Comparison of ENCODE assay signal across 8 cellular contexts in the genomic region with DNA sequence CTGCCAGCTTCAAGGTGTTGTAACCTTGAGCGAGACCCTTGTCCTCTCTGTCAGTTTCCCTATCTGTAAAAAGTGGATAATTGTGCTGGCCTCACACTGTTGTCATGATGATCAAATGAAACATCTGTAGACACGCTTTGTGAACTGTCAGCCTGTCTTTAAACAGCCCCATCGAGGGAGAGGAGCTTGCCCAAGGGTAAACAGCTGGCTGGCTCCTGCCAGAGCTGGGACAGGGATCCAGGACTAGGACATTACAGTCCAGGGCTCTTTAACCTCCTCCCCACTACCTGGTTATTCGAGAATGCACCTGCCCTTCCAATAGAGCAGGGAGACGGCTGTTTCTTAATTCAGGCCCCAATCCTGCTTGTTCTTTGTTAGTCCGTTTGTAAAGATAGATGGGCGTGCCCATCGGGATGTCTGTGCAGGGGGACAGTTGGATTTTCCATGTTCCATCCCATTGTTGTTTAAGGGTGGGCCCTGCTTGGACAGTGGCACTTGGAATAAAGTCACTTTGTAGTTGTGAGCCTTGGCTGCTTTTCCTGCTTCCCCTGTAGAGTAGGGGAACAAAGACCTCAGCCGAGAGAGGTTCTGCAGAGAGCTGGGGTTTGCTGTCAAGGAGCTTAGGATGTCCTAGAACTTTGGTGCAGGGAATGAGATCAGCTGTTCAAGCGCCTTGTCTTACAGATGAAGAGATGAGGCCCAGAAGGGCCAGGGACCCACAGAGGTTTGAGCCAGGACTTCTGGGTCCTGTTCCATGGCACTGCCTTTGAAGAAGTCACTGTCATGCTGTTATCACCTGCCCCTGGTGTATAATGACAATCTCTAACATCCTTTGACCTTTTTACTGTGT.
DNase-seq lines count a peak whose midpoint lies in the region; ATAC-seq lines count a peak whose summit lies in the region.

No MANE protein-coding gene starts in this region.

- peak overlapping the region; percentile 88 for H3K4me3 Mint-ChIP-seq in activated T-helper 2 cell treated with anti-CD3 and anti-CD28 coated beads, Interferon-gamma antibody, Interleukin-2, Interleukin-4, amounts not matched to agents 10 μg/mL and 5 μg/mL and 100 μg/mL, durations not matched to agents 14 hours and 24 hours and 36 hours (ENCODE audit: low read depth)
- H3K4me3 Mint-ChIP-seq in stimulated activated naive CD8-positive, alpha-beta T cell treated with anti-CD3 and anti-CD28 coated beads, Interleukin-15, amount 100 ng/mL, for 72 hours: peak overlapping the region; percentile 95 to 97

- no peak for ATAC-seq in stimulated activated naive CD8-positive, alpha-beta T cell treated with anti-CD3 and anti-CD28 coated beads, Interleukin-15, amount 100 ng/mL, for 72 hours
- ATAC-seq in GM19395 (IDR thresholded peaks at IDR 0.05; ENCODE audit: unreplicated experiment) (no peak), GM21526 (IDR thresholded peaks at IDR 0.05; ENCODE audit: low FRiP score, unreplicated experiment) (no peak)

- H3K9me3 ChIP-seq in iPS-18c (ENCODE audit: control insufficient read depth, insufficient read depth, low read length): no peaks in the 10 kb centered on the region

- peak overlapping the region; percentile 21 for H3K27ac Mint-ChIP-seq in activated T-helper 2 cell treated with anti-CD3 and anti-CD28 coated beads, Interferon-gamma antibody, Interleukin-2, Interleukin-4, amounts not matched to agents 10 μg/mL and 5 μg/mL and 100 μg/mL, durations not matched to agents 14 hours and 24 hours and 36 hours
- H3K27ac Mint-ChIP-seq in stimulated activated naive CD8-positive, alpha-beta T cell treated with anti-CD3 and anti-CD28 coated beads, Interleukin-15, amount 100 ng/mL, for 72 hours: no peak overlapping the region

- peak overlapping the region; percentile 86; the same call in 1 of the 2 replicates for H3K4me3 ChIP-seq in iPS-18c (ENCODE audit: insufficient read depth, low read depth, low read length)

- no peaks in the 10 kb centered on the region for H3K9me3 Mint-ChIP-seq in activated T-helper 2 cell treated with anti-CD3 and anti-CD28 coated beads, Interferon-gamma antibody, Interleukin-2, Interleukin-4, amounts not matched to agents 10 μg/mL and 5 μg/mL and 100 μg/mL, durations not matched to agents 14 hours and 24 hours and 36 hours
- H3K9me3 Mint-ChIP-seq in stimulated activated naive CD8-positive, alpha-beta T cell treated with anti-CD3 and anti-CD28 coated beads, Interleukin-15, amount 100 ng/mL, for 72 hours: no peaks in the 10 kb centered on the region

- DNase-seq in DMS53 (lab: John Stamatoyannopoulos, UW) (peak; percentile 50), DMS53 treated with DMSO at 0.1 percent for 48 hours (lab: John Stamatoyannopoulos, UW; ENCODE audit: unreplicated experiment) (no peak), head of caudate nucleus (no peak)
- no peak for DNase-seq in activated T-helper 2 cell treated with anti-CD3 and anti-CD28 coated beads, Interferon-gamma antibody, Interleukin-2, Interleukin-4, amounts not matched to agents 10 μg/mL and 5 μg/mL and 100 μg/mL, durations not matched to agents 14 hours and 24 hours and 36 hours (ENCODE audit: low spot score)
- no peak for DNase-seq in stimulated activated naive CD8-positive, alpha-beta T cell treated with anti-CD3 and anti-CD28 coated beads, Interleukin-15, amount 100 ng/mL, for 72 hours

- intact Hi-C loops in activated T-helper 2 cell treated with anti-CD3 and anti-CD28 coated beads, Interferon-gamma antibody, Interleukin-2, Interleukin-4, amounts not matched to agents 10 μg/mL and 5 μg/mL and 100 μg/mL, durations not matched to agents 14 hours and 24 hours and 36 hours (cut with micrococcal nuclease): loop anchor here (2.0 kb wide), 2 partner anchors 29 to 55 kb away; no protein-coding TSS in a partner anchor
- intact Hi-C loops in head of caudate nucleus (cut with DNase I): loop anchor here (10.0 kb wide), 1 partner anchor 141 kb away; a partner anchor contains a TSS

- H3K27me3 Mint-ChIP-seq in activated T-helper 2 cell treated with anti-CD3 and anti-CD28 coated beads, Interferon-gamma antibody, Interleukin-2, Interleukin-4, amounts not matched to agents 10 μg/mL and 5 μg/mL and 100 μg/mL, durations not matched to agents 14 hours and 24 hours and 36 hours (ENCODE audit: low read depth): no peaks in the 10 kb centered on the region
- no peaks in the 10 kb centered on the region for H3K27me3 Mint-ChIP-seq in stimulated activated naive CD8-positive, alpha-beta T cell treated with anti-CD3 and anti-CD28 coated beads, Interleukin-15, amount 100 ng/mL, for 72 hours

- H3K4me1 Mint-ChIP-seq in activated T-helper 2 cell treated with anti-CD3 and anti-CD28 coated beads, Interferon-gamma antibody, Interleukin-2, Interleukin-4, amounts not matched to agents 10 μg/mL and 5 μg/mL and 100 μg/mL, durations not matched to agents 14 hours and 24 hours and 36 hours (ENCODE audit: low read depth): peaks cover 63% of the 10 kb centered on the region
- H3K4me1 Mint-ChIP-seq in stimulated activated naive CD8-positive, alpha-beta T cell treated with anti-CD3 and anti-CD28 coated beads, Interleukin-15, amount 100 ng/mL, for 72 hours: peaks cover 75% of the 10 kb centered on the region

- H3K36me3 Mint-ChIP-seq in activated T-helper 2 cell treated with anti-CD3 and anti-CD28 coated beads, Interferon-gamma antibody, Interleukin-2, Interleukin-4, amounts not matched to agents 10 μg/mL and 5 μg/mL and 100 μg/mL, durations not matched to agents 14 hours and 24 hours and 36 hours (ENCODE audit: low read depth): no peaks in the 10 kb centered on the region
